15 cellular contexts compared by ENCODE assay signal in the genomic region with DNA sequence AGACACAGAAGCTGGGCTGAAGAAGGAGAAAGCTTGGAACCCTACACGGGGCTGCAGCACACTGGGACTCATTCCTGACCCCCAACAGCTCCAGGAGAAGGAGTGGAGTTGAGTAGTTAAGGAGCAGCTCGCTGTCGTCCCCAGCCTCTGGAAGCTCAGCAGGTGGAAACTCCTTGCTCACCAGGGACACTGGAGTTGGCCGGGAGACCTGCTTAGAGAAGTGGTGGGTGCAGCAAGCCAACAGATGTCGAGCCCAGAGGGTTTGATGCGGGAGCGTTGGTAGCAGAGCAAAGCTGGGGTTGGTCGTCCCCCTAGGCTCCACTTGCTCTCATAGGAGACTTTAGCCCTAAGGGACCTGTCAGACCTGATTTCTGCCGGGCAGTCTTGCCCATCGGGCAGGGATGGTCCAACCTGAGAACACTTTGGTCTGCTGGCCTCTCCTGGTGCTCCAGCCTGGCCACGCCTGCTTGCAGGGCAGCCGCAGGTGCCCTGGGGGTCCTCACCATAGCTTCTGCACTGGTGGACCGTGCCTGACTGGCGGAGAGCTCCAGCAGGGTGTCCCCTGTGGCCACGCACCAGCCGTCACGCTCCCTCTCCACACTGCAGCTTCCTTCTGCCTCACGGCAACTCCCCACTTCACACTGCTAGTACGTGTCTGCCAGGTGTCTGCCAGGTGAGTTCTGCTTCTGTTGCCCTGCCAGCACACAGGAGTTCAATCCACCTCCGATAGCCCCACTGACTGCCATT.
A peak's percentile ranks its signal among the peaks of the same experiment; 100 is the strongest.
DNase-seq lines count a peak whose midpoint lies in the region; ATAC-seq and TF ChIP-seq lines count a peak whose summit lies in the region.
"Had no signal": no experiment of that assay in that cellular context is flagged by ENCODE, and none has a peak within 500 bp of the region (broad histone marks: within the 10 kb centered on the region; RNA-seq: fewer than 3 reads in every experiment).

No MANE protein-coding gene starts in this region.

- no peak overlapping the region for H3K4me3 Mint-ChIP-seq in stimulated activated naive CD8-positive, alpha-beta T cell treated with anti-CD3 and anti-CD28 coated beads, Interleukin-15, amount 100 ng/mL, for 72 hours
- no peak overlapping the region for H3K4me3 Mint-ChIP-seq in chondrocyte (ENCODE audit: unreplicated experiment)
- no peak overlapping the region for H3K4me3 Mint-ChIP-seq in mesothelial cell of epicardium
- H3K4me3 Mint-ChIP-seq: CD4-positive, CD25-positive, alpha-beta regulatory T cell; H9 had no signal

- H3K27ac Mint-ChIP-seq in stimulated activated naive CD8-positive, alpha-beta T cell treated with anti-CD3 and anti-CD28 coated beads, Interleukin-15, amount 100 ng/mL, for 72 hours: no peak overlapping the region
- H3K27ac Mint-ChIP-seq in chondrocyte (ENCODE audit: unreplicated experiment): no peak overlapping the region
- H3K27ac Mint-ChIP-seq in mesothelial cell of epicardium: no peak overlapping the region
- H3K27ac Mint-ChIP-seq: CD4-positive, CD25-positive, alpha-beta regulatory T cell had no signal

- TF ChIP-seq CTCF in chondrocyte (IDR thresholded peaks at IDR 0.05) (no peak), mesothelial cell of epicardium (IDR thresholded peaks at IDR 0.05; ENCODE audit: unreplicated experiment) (no peak)

- no peak for DNase-seq in stimulated activated naive CD8-positive, alpha-beta T cell treated with anti-CD3 and anti-CD28 coated beads, Interleukin-15, amount 100 ng/mL, for 72 hours
- no peak for DNase-seq in stimulated activated naive CD8-positive, alpha-beta T cell treated with anti-CD3 and anti-CD28 coated beads, Interleukin-15, Interleukin-2, amounts not matched to agents 100 U/mL and 50 U/mL, for 24 hours
- DNase-seq in chondrocyte (ENCODE audit: low spot score) (peak; percentile 91), posterior vena cava (ENCODE audit: low spot score) (peak; percentile 78), mesothelial cell of epicardium (ENCODE audit: low spot score in 2 of 2, unreplicated experiment in 2 of 2) (no peak), NCI-H1417 (lab: John Stamatoyannopoulos, UW) (no peak)
- DNase-seq in stimulated activated CD8-positive, alpha-beta memory T cell treated with anti-CD3 and anti-CD28 coated beads, Interleukin-4, amount 100 ng/mL, for 48 hours: no peak
- DNase-seq: ACHN; CD4-positive, CD25-positive, alpha-beta regulatory T cell; H9; Karpas-422; MM.1S; NCI-H1417 treated with DMSO at 0.1 percent for 48 hours; NCI-H2081 treated with DMSO at 0.1 percent for 48 hours; NCI-H446 had no signal

- peak; percentile 26 for ATAC-seq in stimulated activated naive CD8-positive, alpha-beta T cell treated with anti-CD3 and anti-CD28 coated beads, Interleukin-15, amount 100 ng/mL, for 72 hours
- ATAC-seq in stimulated activated naive CD8-positive, alpha-beta T cell treated with anti-CD3 and anti-CD28 coated beads, Interleukin-15, Interleukin-2, amounts not matched to agents 100 U/mL and 50 U/mL, for 24 hours: no peak

- peaks cover 5 to 18% of the 10 kb centered on the region in 2 donors for H3K9me3 Mint-ChIP-seq in stimulated activated naive CD8-positive, alpha-beta T cell treated with anti-CD3 and anti-CD28 coated beads, Interleukin-15, amount 100 ng/mL, for 72 hours
- peaks cover 4% of the 10 kb centered on the region for H3K9me3 Mint-ChIP-seq in chondrocyte (ENCODE audit: low read depth)
- peaks cover 5% of the 10 kb centered on the region for H3K9me3 Mint-ChIP-seq in mesothelial cell of epicardium

- H3K36me3 Mint-ChIP-seq in chondrocyte (ENCODE audit: low read depth): no peaks in the 10 kb centered on the region
- H3K36me3 Mint-ChIP-seq in mesothelial cell of epicardium: no peaks in the 10 kb centered on the region
- H3K36me3 Mint-ChIP-seq: CD4-positive, CD25-positive, alpha-beta regulatory T cell had no signal

- intact Hi-C loops in posterior vena cava (cut with DNase I): no loop called here

- no peaks in the 10 kb centered on the region for H3K27me3 Mint-ChIP-seq in stimulated activated naive CD8-positive, alpha-beta T cell treated with anti-CD3 and anti-CD28 coated beads, Interleukin-15, amount 100 ng/mL, for 72 hours
- H3K27me3 Mint-ChIP-seq in chondrocyte (ENCODE audit: low read depth): peaks cover 5% of the 10 kb centered on the region
- no peaks in the 10 kb centered on the region for H3K27me3 Mint-ChIP-seq in mesothelial cell of epicardium (ENCODE audit: low read depth)
- H3K27me3 Mint-ChIP-seq: CD4-positive, CD25-positive, alpha-beta regulatory T cell had no signal

- H3K4me1 Mint-ChIP-seq in stimulated activated naive CD8-positive, alpha-beta T cell treated with anti-CD3 and anti-CD28 coated beads, Interleukin-15, amount 100 ng/mL, for 72 hours: no peaks in the 10 kb centered on the region
- H3K4me1 Mint-ChIP-seq in chondrocyte (ENCODE audit: low read depth): no peaks in the 10 kb centered on the region
- no peaks in the 10 kb centered on the region for H3K4me1 Mint-ChIP-seq in mesothelial cell of epicardium
- H3K4me1 Mint-ChIP-seq: CD4-positive, CD25-positive, alpha-beta regulatory T cell had no signal

Comparison
In these comparisons a context has a peak if more than half of its experiments do, and no peak if none do; other contexts are left out.
1. DNase-seq: peak in chondrocyte (single experiment) and posterior vena cava (single experiment); none in stimulated activated naive CD8-positive, alpha-beta T cell treated with anti-CD3 and anti-CD28 coated beads, Interleukin-15, amount 100 ng/mL, for 72 hours (0 of 2), stimulated activated naive CD8-positive, alpha-beta T cell treated with anti-CD3 and anti-CD28 coated beads, Interleukin-15, Interleukin-2, amounts not matched to agents 100 U/mL and 50 U/mL, for 24 hours (single experiment), mesothelial cell of epicardium (0 of 2), NCI-H1417 (0 of 3) and stimulated activated CD8-positive, alpha-beta memory T cell treated with anti-CD3 and anti-CD28 coated beads, Interleukin-4, amount 100 ng/mL, for 48 hours (single experiment).